8 cellular contexts compared by ENCODE assay signal in the genomic region with DNA sequence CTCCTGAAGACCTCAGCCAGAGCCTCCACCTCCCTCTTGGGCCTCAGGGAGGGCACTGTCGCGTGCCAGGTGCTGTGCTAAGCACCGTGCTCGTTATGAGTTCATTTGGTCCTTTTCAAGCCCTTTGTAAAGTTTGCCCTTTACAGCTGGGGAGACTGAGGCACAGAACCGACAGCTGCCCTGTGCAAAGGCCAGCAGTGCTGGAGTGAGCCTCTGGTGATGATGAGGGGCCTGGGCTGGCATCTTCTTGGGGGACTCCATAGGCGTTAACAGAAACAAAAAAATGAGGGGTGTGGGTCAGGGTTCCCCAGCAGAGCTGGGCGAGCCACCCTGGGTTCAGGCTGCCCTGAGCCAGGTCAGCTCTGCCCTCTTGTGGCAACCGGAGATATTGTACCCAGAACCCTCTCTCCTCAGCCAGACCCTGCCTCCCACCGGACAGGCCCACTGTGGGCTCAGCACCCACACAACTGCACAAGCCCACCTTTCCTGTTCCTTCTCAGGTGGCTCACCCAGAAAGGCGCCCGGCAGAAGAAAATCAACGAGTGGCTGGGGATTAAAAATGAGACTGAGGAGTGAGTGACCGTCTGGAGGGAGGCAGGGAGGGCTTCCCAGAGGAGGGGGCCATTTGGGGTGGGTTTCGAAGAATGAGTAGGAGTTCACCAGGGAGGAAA. TPM values are rescaled to one million over a fixed set of nuclear protein-coding genes. Genes with fewer than 3 reads are reported as not detected.
DNase-seq lines count a peak whose midpoint lies in the region; ATAC-seq, FAIRE-seq and TF ChIP-seq lines count a peak whose summit lies in the region.

No MANE protein-coding gene starts in this region.

- no peak for FAIRE-seq in GM12878 (lab: Jason Lieb, UNC)

- H3K4me3 ChIP-seq in GM12878, result no peak overlapping the region

- peaks cover 44% of the 10 kb centered on the region for H3K4me1 ChIP-seq in GM12878 (ENCODE audit: control insufficient read depth, insufficient read depth, low read length)

- 19% methylated on average over 14 of the region's 14 CpGs for WGBS in GM12878 (ENCODE audit: insufficient coverage, insufficient replicate concordance, low lambda C conversion rate, missing lambda C conversion rate)

- TF ChIP-seq RAD21 in GM12878 (IDR thresholded peaks at IDR 0.05; ENCODE audit: insufficient read depth, low read depth, low read length), result peak; percentile 77

- no peak overlapping the region; the same call in 1 of the 2 replicates for H3K9ac ChIP-seq in GM12878 (ENCODE audit: control insufficient read depth, insufficient read depth, low read length)

- RAD21 ChIA-PET in GM12878 (lab: Charles Lee; ENCODE audit: unreplicated experiment), result interaction anchor here (0.7 to 2.3 kb wide), 19 partner anchors 13 to 213 kb away, joined by 3 to 14 read pairs (median 4); a partner anchor contains a TSS

- peak; percentile 1 for DNase-seq in COR-L47 (lab: John Stamatoyannopoulos, UW)
- no peak for DNase-seq in GM12878 (ENCODE audit: low read depth, low spot score)
- peak; percentile 44 to 62 for DNase-seq in left colon
- DNase-seq in stimulated activated naive CD4-positive, alpha-beta T cell treated with Interleukin-2 at 50 U/mL for 16 hours (lab: John Stamatoyannopoulos, UW), result peak; percentile 43

- H3K36me3 Mint-ChIP-seq in T-helper 1 cell treated with Interleukin-12 subunit alpha and Interleukin-12 subunit beta and Interleukin-4 antibody, amounts not matched to agents 30 μg/mL and 1 μg/mL, for 36 hours (ENCODE audit: low read depth), result peaks cover 19% of the 10 kb centered on the region

- peak overlapping the region; percentile 36 for H3K27ac Mint-ChIP-seq in T-helper 1 cell treated with Interleukin-12 subunit alpha and Interleukin-12 subunit beta and Interleukin-4 antibody, amounts not matched to agents 30 μg/mL and 1 μg/mL, for 36 hours

- in situ Hi-C loops in GM12878 (cut with MboI), result no loop called here

- H3K9me3 ChIP-seq in GM12878 (replicated peaks; ENCODE audit: control insufficient read depth, insufficient read depth, low read length), result no peaks in the 10 kb centered on the region

- no peaks in the 10 kb centered on the region for H4K20me1 ChIP-seq in GM12878 (ENCODE audit: control insufficient read depth, insufficient read depth)

- H3K4me2 ChIP-seq in GM12878 (ENCODE audit: control insufficient read depth, insufficient read depth), result no peak overlapping the region

- POLR2A ChIA-PET in GM12878 (lab: Charles Lee), result interaction anchor here (0.5 to 1.7 kb wide), 6 partner anchors 8 to 80 kb away, joined by 3 to 9 read pairs (median 4); no protein-coding TSS in a partner anchor

- SMC1A ChIA-PET in GM12878 (lab: Charles Lee; ENCODE audit: uncharacterized antibody, unreplicated experiment), result interaction anchor here (0.9 to 1.8 kb wide), 16 partner anchors 14 to 109 kb away, joined by 3 to 10 read pairs (median 3); no protein-coding TSS in a partner anchor

- H3K27me3 Mint-ChIP-seq in T-helper 1 cell treated with Interleukin-12 subunit alpha and Interleukin-12 subunit beta and Interleukin-4 antibody, amounts not matched to agents 30 μg/mL and 1 μg/mL, for 36 hours (ENCODE audit: low read depth), result no peaks in the 10 kb centered on the region

- ATAC-seq in HG02678 (IDR thresholded peaks at IDR 0.05; ENCODE audit: unreplicated experiment) (peak; percentile 46), GM12878 (peak; percentile 65), left colon (peak; percentile 52), GM19035 (IDR thresholded peaks at IDR 0.05; ENCODE audit: unreplicated experiment) (no peak), GM18867 (IDR thresholded peaks at IDR 0.05; ENCODE audit: unreplicated experiment) (no peak)

- no peak for TF ChIP-seq EP300 in GM12878 (IDR thresholded peaks at IDR 0.05; ENCODE audit: borderline replicate concordance in 1 of 2, control insufficient read depth in 1 of 2, low read depth in 2 of 2, low read length in 2 of 2)

- H3K36me3 ChIP-seq in GM12878 (ENCODE audit: control insufficient read depth in 2 of 2, insufficient read depth in 2 of 2, low read length in 1 of 2), result peaks cover 3 to 4% of the 10 kb centered on the region in 2 experiments; a peak in 3 of 4 replicates

- H3K4me1 Mint-ChIP-seq in T-helper 1 cell treated with Interleukin-12 subunit alpha and Interleukin-12 subunit beta and Interleukin-4 antibody, amounts not matched to agents 30 μg/mL and 1 μg/mL, for 36 hours (ENCODE audit: low read depth), result peaks cover 7% of the 10 kb centered on the region

- no TSS peak for BruUV-seq in GM12878 (replicated peaks; lab: Mats Ljungman, UMichigan)

- no peak overlapping the region for H2AFZ ChIP-seq in GM12878 (ENCODE audit: control insufficient read depth, low read depth, low read length)

- no peak for TF ChIP-seq POLR2A in GM12878 (IDR thresholded peaks at IDR 0.05; ENCODE audit: low read depth, low read length)

- no peak overlapping the region for H3K4me3 Mint-ChIP-seq in T-helper 1 cell treated with Interleukin-12 subunit alpha and Interleukin-12 subunit beta and Interleukin-4 antibody, amounts not matched to agents 30 μg/mL and 1 μg/mL, for 36 hours

- intact Hi-C loops in GM12878 (cut with micrococcal nuclease; ENCODE audit: unreplicated experiment), result loop anchor here (1.0 to 2.0 kb wide), 3 partner anchors 55 to 161 kb away; no protein-coding TSS in a partner anchor
- intact Hi-C loops in left colon (cut with DNase I, micrococcal nuclease), result loop anchor here (5.0 to 10.0 kb wide), 3 partner anchors 53 to 153 kb away; no protein-coding TSS in a partner anchor

- H3K79me2 ChIP-seq in GM12878 (ENCODE audit: control insufficient read depth, insufficient read depth, low read length), result no peaks in the 10 kb centered on the region; the same call in none of the 2 replicates

- no peaks in the 10 kb centered on the region for H3K9me3 Mint-ChIP-seq in T-helper 1 cell treated with Interleukin-12 subunit alpha and Interleukin-12 subunit beta and Interleukin-4 antibody, amounts not matched to agents 30 μg/mL and 1 μg/mL, for 36 hours

- H3K27ac ChIP-seq in GM12878 (ENCODE audit: control insufficient read depth, insufficient read depth), result 0 out of 2 replicates have a peak overlapping the region, but pooled peaks have one; percentile 4

- CTCF ChIA-PET in GM12878 (lab: Yijun Ruan, JAX), result interaction anchor here (0.6 to 3.2 kb wide), 29 partner anchors 8 to 247 kb away, joined by 3 to 21 read pairs (median 4); a partner anchor contains a TSS

- TF ChIP-seq CTCF in GM12878 (IDR thresholded peaks at IDR 0.05 in 2 of 3, conservative IDR thresholded peaks at IDR 0.05 in 1 of 3; ENCODE audit: control insufficient read depth in 2 of 3, extremely low read depth in 1 of 3, insufficient read depth in 1 of 3, low read depth in 3 of 3, low read length in 3 of 3), result peak; percentile 87 to 90 (median 87)

- no peaks in the 10 kb centered on the region for H3K27me3 ChIP-seq in GM12878 (replicated peaks in 1 of 2; ENCODE audit: control insufficient read depth in 2 of 2, insufficient read depth in 2 of 2, low read length in 1 of 2)

RNA-seq across cellular contexts. Expression of a gene that starts 5.5 kb away (rescaled TPM):
- 168 and 207 TPM in 2 replicates for total RNA-seq in GM12878 (2013; cell fraction: nucleolus; rRNA removed)
- 747 and 845 TPM in 2 replicates for total RNA-seq in GM12878 (2014; rRNA removed)
- 221 and 225 TPM in 2 replicates for total RNA-seq in GM12878 (2014; rRNA removed; fragmentation: Illumina TruSeq; extraction: Trizol)
- total RNA-seq in GM12878 (2021), result 301 and 314 TPM in 2 replicates
- 218 TPM for polyA plus RNA-seq in GM12878 (2011; ENCODE audit: low read depth)
- 232 and 365 TPM in 2 replicates for polyA plus RNA-seq in GM12878 (2011; rRNA removed)
- 606 and 650 TPM in 2 replicates for polyA plus RNA-seq in GM12878 (2011; cell fraction: cytosol; rRNA removed)
- 189 and 350 TPM in 2 replicates for polyA plus RNA-seq in GM12878 (2011; cell fraction: nucleus; rRNA removed)
- 260 and 337 TPM in 2 replicates for polyA plus RNA-seq in GM12878 (2012)
- 147 and 257 TPM in 2 replicates for polyA plus RNA-seq in GM12878 (2014; fragmentation: Illumina TruSeq; extraction: Trizol)
- polyA plus RNA-seq in GM12878 (2014; fragmentation: Nextera tagmentation; extraction: Ambion mirVana), result 1,000 to 10,000 TPM; 1,054 to 1,112 TPM
- 492 and 678 TPM in 2 replicates for polyA plus RNA-seq in GM12878 (2014; rRNA removed)
- 100 to 1,000 TPM; 445 to 456 TPM for polyA plus RNA-seq in GM12878 (2016; fragmentation: Nextera tagmentation; extraction: Ambion mirVana)
- 327 and 421 TPM in 2 replicates for polyA minus RNA-seq in GM12878 (2011; rRNA and poly(A)+ RNA removed)
- polyA minus RNA-seq in GM12878 (2011; cell fraction: cytosol; rRNA and poly(A)+ RNA removed), result 126 and 162 TPM in 2 replicates
- 67.9 and 87.0 TPM in 2 replicates for polyA minus RNA-seq in GM12878 (2011; cell fraction: nucleus; rRNA and poly(A)+ RNA removed)
- total RNA-seq in left colon, result 10 to 100 TPM; 47.5 to 79.3 TPM

RNA-seq across cellular contexts. Expression of a gene that starts 15.1 kb away (rescaled TPM):
- 11.5 and 13.9 TPM in 2 replicates for total RNA-seq in GM12878 (2013; cell fraction: nucleolus; rRNA removed)
- total RNA-seq in GM12878 (2014; rRNA removed), result 6.3 and 8.0 TPM in 2 replicates
- 1.9 and 3.9 TPM in 2 replicates for total RNA-seq in GM12878 (2014; rRNA removed; fragmentation: Illumina TruSeq; extraction: Trizol)
- 22.6 and 23.3 TPM in 2 replicates for total RNA-seq in GM12878 (2021)
- polyA plus RNA-seq in GM12878 (2011; ENCODE audit: low read depth), result 4.0 TPM
- polyA plus RNA-seq in GM12878 (2011; rRNA removed), result 2.9 and 6.4 TPM in 2 replicates
- polyA plus RNA-seq in GM12878 (2011; cell fraction: cytosol; rRNA removed), result 5.3 and 6.3 TPM in 2 replicates
- 10.3 and 15.7 TPM in 2 replicates for polyA plus RNA-seq in GM12878 (2011; cell fraction: nucleus; rRNA removed)
- polyA plus RNA-seq in GM12878 (2012), result 6.4 and 8.5 TPM in 2 replicates
- 0.73 and 3.4 TPM in 2 replicates for polyA plus RNA-seq in GM12878 (2014; fragmentation: Illumina TruSeq; extraction: Trizol)
- polyA plus RNA-seq in GM12878 (2014; fragmentation: Nextera tagmentation; extraction: Ambion mirVana), result under 1 TPM; 0.26 to 0.75 TPM
- polyA plus RNA-seq in GM12878 (2014; rRNA removed), result 5.2 and 5.8 TPM in 2 replicates
- polyA plus RNA-seq in GM12878 (2016; fragmentation: Nextera tagmentation; extraction: Ambion mirVana), result 1 to 10 TPM; 1.1 TPM
- polyA minus RNA-seq in GM12878 (2011; rRNA and poly(A)+ RNA removed), result 6.4 and 9.5 TPM in 2 replicates
- 2.9 and 8.8 TPM in 2 replicates for polyA minus RNA-seq in GM12878 (2011; cell fraction: cytosol; rRNA and poly(A)+ RNA removed)
- polyA minus RNA-seq in GM12878 (2011; cell fraction: nucleus; rRNA and poly(A)+ RNA removed), result 2.1 and 3.8 TPM in 2 replicates
- total RNA-seq in left colon, result 10 to 100 TPM; 37.4 to 41.1 TPM

RNA-seq across cellular contexts. Expression of a gene that starts 24.9 kb away (rescaled TPM):
- total RNA-seq in GM12878 (2013; cell fraction: nucleolus; rRNA removed), result 3.3 and 7.4 TPM in 2 replicates
- total RNA-seq in GM12878 (2014; rRNA removed) (26.7 and 32.0 TPM in 2 replicates), GM12878 (2014; rRNA removed; fragmentation: Illumina TruSeq; extraction: Trizol) (13.6 and 15.4 TPM in 2 replicates), GM12878 (2021) (17.9 and 19.9 TPM in 2 replicates), left colon (10 to 100 TPM in 1 of 2 donors, 1 to 10 TPM in 1; 9.9 to 15.4 TPM)
- 3.9 TPM for polyA plus RNA-seq in GM12878 (2011; ENCODE audit: low read depth)
- polyA plus RNA-seq in GM12878 (2011; rRNA removed) (7.1 and 17.1 TPM in 2 replicates), GM12878 (2014; fragmentation: Illumina TruSeq; extraction: Trizol) (10.4 and 25.9 TPM in 2 replicates), GM12878 (2014; fragmentation: Nextera tagmentation; extraction: Ambion mirVana) (1 to 10 TPM; 5.1 to 7.7 TPM), GM12878 (2014; rRNA removed) (39.4 and 44.5 TPM in 2 replicates), GM12878 (2016; fragmentation: Nextera tagmentation; extraction: Ambion mirVana) (10 to 100 TPM; 46.2 to 57.2 TPM)
- polyA plus RNA-seq in GM12878 (2011; cell fraction: cytosol; rRNA removed), result 23.4 and 34.7 TPM in 2 replicates
- polyA plus RNA-seq in GM12878 (2011; cell fraction: nucleus; rRNA removed), result 12.4 and 16.0 TPM in 2 replicates
- polyA plus RNA-seq in GM12878 (2012), result 8.3 and 8.4 TPM in 2 replicates
- 16.2 and 19.9 TPM in 2 replicates for polyA minus RNA-seq in GM12878 (2011; rRNA and poly(A)+ RNA removed)
- polyA minus RNA-seq in GM12878 (2011; cell fraction: cytosol; rRNA and poly(A)+ RNA removed), result 6.1 and 7.6 TPM in 2 replicates
- 2.9 and 7.6 TPM in 2 replicates for polyA minus RNA-seq in GM12878 (2011; cell fraction: nucleus; rRNA and poly(A)+ RNA removed)

RNA-seq across cellular contexts. Expression of a gene that starts 35.7 kb away (rescaled TPM):
- total RNA-seq in GM12878 (2013; cell fraction: nucleolus; rRNA removed), result 9.4 and 18.2 TPM in 2 replicates
- total RNA-seq in GM12878 (2014; rRNA removed) (0.98 and 1.2 TPM in 2 replicates), GM12878 (2014; rRNA removed; fragmentation: Illumina TruSeq; extraction: Trizol) (0.51 and 0.67 TPM in 2 replicates), GM12878 (2021) (2.9 and 3.5 TPM in 2 replicates), left colon (1 to 10 TPM; 6.3 to 6.9 TPM)
- 0.73 TPM for polyA plus RNA-seq in GM12878 (2011; ENCODE audit: low read depth)
- polyA plus RNA-seq in GM12878 (2011; rRNA removed) (1.3 and 2.8 TPM in 2 replicates), GM12878 (2014; fragmentation: Illumina TruSeq; extraction: Trizol) (0.54 and 1.1 TPM in 2 replicates), GM12878 (2014; fragmentation: Nextera tagmentation; extraction: Ambion mirVana) (under 1 TPM in 1 of 2 experiments, not detected in 1; 0.07 TPM), GM12878 (2014; rRNA removed) (1.0 and 2.5 TPM in 2 replicates), GM12878 (2016; fragmentation: Nextera tagmentation; extraction: Ambion mirVana) (1 to 10 TPM; 1.6 to 2.0 TPM)
- polyA plus RNA-seq in GM12878 (2011; cell fraction: cytosol; rRNA removed), result 3.9 and 4.9 TPM in 2 replicates
- 9.4 and 10.2 TPM in 2 replicates for polyA plus RNA-seq in GM12878 (2011; cell fraction: nucleus; rRNA removed)
- polyA plus RNA-seq in GM12878 (2012), result 1.5 and 3.5 TPM in 2 replicates
- polyA minus RNA-seq in GM12878 (2011; rRNA and poly(A)+ RNA removed), result 13.7 and 23.1 TPM in 2 replicates
- 3.7 and 6.1 TPM in 2 replicates for polyA minus RNA-seq in GM12878 (2011; cell fraction: cytosol; rRNA and poly(A)+ RNA removed)
- polyA minus RNA-seq in GM12878 (2011; cell fraction: nucleus; rRNA and poly(A)+ RNA removed), result 8.9 and 16.6 TPM in 2 replicates

RNA-seq across cellular contexts. Expression of a gene that starts 58.1 kb away (rescaled TPM):
- total RNA-seq in GM12878 (2013; cell fraction: nucleolus; rRNA removed), result 2.5 and 3.7 TPM in 2 replicates
- total RNA-seq in GM12878 (2014; rRNA removed) (0.28 and 1.1 TPM in 2 replicates), GM12878 (2014; rRNA removed; fragmentation: Illumina TruSeq; extraction: Trizol) (0.14 and 0.40 TPM in 2 replicates), GM12878 (2021) (0.27 and 0.67 TPM in 2 replicates), left colon (1 to 10 TPM; 2.5 to 4.3 TPM)
- 0.26 TPM for polyA plus RNA-seq in GM12878 (2011; ENCODE audit: low read depth)
- polyA plus RNA-seq in GM12878 (2011; rRNA removed) (0.19 and 0.43 TPM in 2 replicates), GM12878 (2014; fragmentation: Illumina TruSeq; extraction: Trizol) (0.15 TPM in 1 of 2 replicates, not detected in the other), GM12878 (2014; fragmentation: Nextera tagmentation; extraction: Ambion mirVana) (under 1 TPM; 0.08 to 0.13 TPM), GM12878 (2014; rRNA removed) (0.27 and 0.73 TPM in 2 replicates), GM12878 (2016; fragmentation: Nextera tagmentation; extraction: Ambion mirVana) (under 1 TPM; 0.13 to 0.47 TPM)
- polyA plus RNA-seq in GM12878 (2011; cell fraction: cytosol; rRNA removed), result 0.25 and 0.42 TPM in 2 replicates
- 1.5 and 2.3 TPM in 2 replicates for polyA plus RNA-seq in GM12878 (2011; cell fraction: nucleus; rRNA removed)
- polyA plus RNA-seq in GM12878 (2012), result 0.43 and 0.52 TPM in 2 replicates
- polyA minus RNA-seq in GM12878 (2011; rRNA and poly(A)+ RNA removed), result 0.41 TPM in 1 of 2 replicates, not detected in the other
- polyA minus RNA-seq in GM12878 (2011; cell fraction: cytosol; rRNA and poly(A)+ RNA removed), result not detected in 2 replicates
- 0.48 and 1.3 TPM in 2 replicates for polyA minus RNA-seq in GM12878 (2011; cell fraction: nucleus; rRNA and poly(A)+ RNA removed)

Comparison
In these comparisons a context has a peak if more than half of its experiments do, and no peak if none do; other contexts are left out.
1. ATAC-seq: peak in HG02678 (single experiment), GM12878 (single experiment) and left colon (single experiment); none in GM19035 (single experiment) and GM18867 (single experiment).